ENCODE assay signal across 10 cellular contexts in genomic region chrX:74445099-74445498, GRCh38. TPM values are rescaled to one million over a fixed set of nuclear protein-coding genes. Genes with fewer than 3 reads are reported as not detected.
"Had no signal": no experiment of that assay in that cellular context is flagged by ENCODE, and none has a peak within 500 bp of the region (broad histone marks: within the 10 kb centered on the region; RNA-seq: fewer than 3 reads in every experiment).

No MANE protein-coding gene starts in this region.

- H3K4me1 ChIP-seq: HAP-1 had no signal

- DNase-seq: GM23248, GOT3, H7, HFFc6, KBM-7 had no signal

- FAIRE-seq: HepG2 had no signal

- H3K9me3 Mint-ChIP-seq: HFFc6, IgD-negative memory B cell had no signal

- H3K27ac ChIP-seq: GM23248 had no signal

- H3K36me3 Mint-ChIP-seq: IgD-negative memory B cell had no signal

- H2AFZ ChIP-seq: GM23248 had no signal

- H3K9ac ChIP-seq: GM23248 had no signal

- H3K4me3 Mint-ChIP-seq: HFFc6, IgD-negative memory B cell had no signal

- H3K4me3 ChIP-seq: GM23248, HAP-1 had no signal

- ATAC-seq: HCT116, HepG2 had no signal

- H3K9me3 ChIP-seq: HAP-1 had no signal

- H3K36me3 ChIP-seq: HAP-1 had no signal

- H3K27ac Mint-ChIP-seq: HFFc6, IgD-negative memory B cell had no signal

RNA-seq across cellular contexts. Expression of gene SLC16A2, which starts 23.8 kb away (rescaled TPM):
- total RNA-seq: HT-29 had no signal
- polyA plus RNA-seq: IgD-negative memory B cell had no signal
